Comparison of ENCODE assay signal across 1 cellular context in genomic region chr6:129748212-129748900, GRCh38.
A peak's percentile ranks its signal among the peaks of the same experiment; 100 is the strongest.
TF ChIP-seq lines count a peak whose summit lies in the region.

No MANE protein-coding gene starts in this region.

TF ChIP-seq in K562, 482 proteins besides CTCF, POLR2A, EP300 and RAD21 (continued from another document and continues in another):
- no peak for TF ChIP-seq THRA (IDR thresholded peaks at IDR 0.05)
- no peak for TF ChIP-seq ZNF324 (CRISPR knock-in tag; IDR thresholded peaks at IDR 0.05)
- TF ChIP-seq SMAD3 (CRISPR knock-in tag; conservative IDR thresholded peaks at IDR 0.05) = peak; percentile 70; the same call in 1 of the 2 replicates
- TF ChIP-seq RCOR1 (IDR thresholded peaks at IDR 0.05; ENCODE audit: borderline replicate concordance in 1 of 2, low read depth in 2 of 2, low read length in 2 of 2) = peak in 1 of 2 experiments; percentile 90; a peak in 2 of 4 replicates
- TF ChIP-seq ZNF395 (CRISPR knock-in tag; IDR thresholded peaks at IDR 0.05) = peak; percentile 49; the same call in 1 of the 2 replicates
- no peak for TF ChIP-seq ZBTB5 (IDR thresholded peaks at IDR 0.05)
- no peak; the same call in 1 of the 2 replicates for TF ChIP-seq THRAP3 (IDR thresholded peaks at IDR 0.05; ENCODE audit: borderline replicate concordance)
- TF ChIP-seq ZNF175 (CRISPR knock-in tag; IDR thresholded peaks at IDR 0.05; ENCODE audit: low read depth) = peak; percentile 61
- no peak; the same call in 1 of the 2 replicates for TF ChIP-seq DDX20 (tag; IDR thresholded peaks at IDR 0.05; ENCODE audit: low read depth)
- TF ChIP-seq SIRT6 (IDR thresholded peaks at IDR 0.05; ENCODE audit: low read depth, low read length) = no peak
- no peak for TF ChIP-seq ASH1L (IDR thresholded peaks at IDR 0.05; ENCODE audit: borderline replicate concordance, low read depth, partially characterized antibody)
- no peak for TF ChIP-seq ZNF398 (CRISPR knock-in tag; IDR thresholded peaks at IDR 0.05)
- TF ChIP-seq SAP30 (IDR thresholded peaks at IDR 0.05; ENCODE audit: borderline replicate concordance, insufficient read depth, low read depth, low read length, poor library complexity, severe bottlenecking) = no peak
- no peak; the same call in 1 of the 2 replicates for TF ChIP-seq GABPA (tag; conservative IDR thresholded peaks at IDR 0.05; ENCODE audit: low read depth)
- no peak for TF ChIP-seq KLF13 (tag; IDR thresholded peaks at IDR 0.05; ENCODE audit: borderline replicate concordance, low read depth)
- no peak for TF ChIP-seq RB1 (IDR thresholded peaks at IDR 0.05; ENCODE audit: low read depth)
- no peak for TF ChIP-seq ELF4 (CRISPR knock-in tag; IDR thresholded peaks at IDR 0.05)
- peak; percentile 26; the same call in 1 of the 2 replicates for TF ChIP-seq ZNF76 (CRISPR knock-in tag; IDR thresholded peaks at IDR 0.05; ENCODE audit: borderline replicate concordance)
- no peak for TF ChIP-seq CHD1 (IDR thresholded peaks at IDR 0.05; ENCODE audit: low read length)
- no peak for TF ChIP-seq TCF7 (IDR thresholded peaks at IDR 0.05; ENCODE audit: borderline replicate concordance)
- peak; percentile 19; the same call in 1 of the 2 replicates for TF ChIP-seq ZNF766 (CRISPR knock-in tag; conservative IDR thresholded peaks at IDR 0.05)
- no peak for TF ChIP-seq RHOXF2B (CRISPR knock-in tag; conservative IDR thresholded peaks at IDR 0.05)
- TF ChIP-seq COPS2 (conservative IDR thresholded peaks at IDR 0.05) = no peak
- TF ChIP-seq ZFX (CRISPR knock-in tag; IDR thresholded peaks at IDR 0.05) = no peak
- TF ChIP-seq HMGN3 (IDR thresholded peaks at IDR 0.05; ENCODE audit: borderline replicate concordance, extremely low read depth, insufficient read length, low read depth, low read length) = no peak
- TF ChIP-seq TCFL5 (CRISPR knock-in tag; conservative IDR thresholded peaks at IDR 0.05) = no peak
- TF ChIP-seq TAL1 (IDR thresholded peaks at IDR 0.05) = no peak
- TF ChIP-seq CREB1 (IDR thresholded peaks at IDR 0.05) = no peak
- no peak for TF ChIP-seq CREB1 (CRISPR knock-in tag; IDR thresholded peaks at IDR 0.05)
- TF ChIP-seq ETV6 (IDR thresholded peaks at IDR 0.05; ENCODE audit: borderline replicate concordance in 1 of 2, low read depth in 2 of 2, low read length in 1 of 2) = no peak
- no peak for TF ChIP-seq ETV6 (CRISPR knock-in tag; IDR thresholded peaks at IDR 0.05; ENCODE audit: borderline replicate concordance)
- TF ChIP-seq ZNF184 (CRISPR knock-in tag; IDR thresholded peaks at IDR 0.05) = no peak
- TF ChIP-seq RREB1 (CRISPR knock-in tag; IDR thresholded peaks at IDR 0.05) = 0 out of 2 replicates have a peak, but pooled peaks have one; percentile 59
- TF ChIP-seq SNAPC5 (CRISPR knock-in tag; IDR thresholded peaks at IDR 0.05) = no peak
- TF ChIP-seq MYNN (IDR thresholded peaks at IDR 0.05) = no peak
- no peak for TF ChIP-seq MYNN (CRISPR knock-in tag; IDR thresholded peaks at IDR 0.05)
- no peak for TF ChIP-seq ZC3H4 (CRISPR knock-in tag; IDR thresholded peaks at IDR 0.05; ENCODE audit: borderline replicate concordance)
- TF ChIP-seq NR1H2 (CRISPR knock-in tag; IDR thresholded peaks at IDR 0.05) = no peak
- TF ChIP-seq CBX1 (IDR thresholded peaks at IDR 0.05; ENCODE audit: low read depth) = no peak
- TF ChIP-seq CBX2 (IDR thresholded peaks at IDR 0.05; ENCODE audit: insufficient read depth, low read length, poor library complexity, severe bottlenecking) = no peak
- peak; percentile 97 for TF ChIP-seq ATF3 (IDR thresholded peaks at IDR 0.05)
- TF ChIP-seq ATF3 (CRISPR knock-in tag; conservative IDR thresholded peaks at IDR 0.05) = peak; percentile 88; the same call in 1 of the 2 replicates
- TF ChIP-seq IRF9 (tag; IDR thresholded peaks at IDR 0.05) = peak; percentile 83
- peak; percentile 57 for TF ChIP-seq RBFOX2 (IDR thresholded peaks at IDR 0.05; ENCODE audit: low read depth, low read length)
- TF ChIP-seq HMGXB4 (CRISPR knock-in tag; IDR thresholded peaks at IDR 0.05) = no peak
- peak; percentile 47 for TF ChIP-seq BACH1 (tag; IDR thresholded peaks at IDR 0.05)
- TF ChIP-seq HNRNPK (IDR thresholded peaks at IDR 0.05; ENCODE audit: low read depth, low read length, poor library complexity, severe bottlenecking) = no peak
- 0 out of 2 replicates have a peak, but pooled peaks have one; percentile 24 for TF ChIP-seq ZNF384 (IDR thresholded peaks at IDR 0.05; ENCODE audit: low read depth, low read length)
- no peak for TF ChIP-seq PTTG1 (tag; IDR thresholded peaks at IDR 0.05; ENCODE audit: low read depth)
- no peak for TF ChIP-seq ZNF717 (CRISPR knock-in tag; IDR thresholded peaks at IDR 0.05)
- TF ChIP-seq ZNF217 (CRISPR knock-in tag; IDR thresholded peaks at IDR 0.05) = no peak
- TF ChIP-seq LARP7 (IDR thresholded peaks at IDR 0.05) = no peak
- no peak for TF ChIP-seq ZNF57 (CRISPR knock-in tag; IDR thresholded peaks at IDR 0.05)
